ENCODE assay signal across 11 cellular contexts in the genomic region with DNA sequence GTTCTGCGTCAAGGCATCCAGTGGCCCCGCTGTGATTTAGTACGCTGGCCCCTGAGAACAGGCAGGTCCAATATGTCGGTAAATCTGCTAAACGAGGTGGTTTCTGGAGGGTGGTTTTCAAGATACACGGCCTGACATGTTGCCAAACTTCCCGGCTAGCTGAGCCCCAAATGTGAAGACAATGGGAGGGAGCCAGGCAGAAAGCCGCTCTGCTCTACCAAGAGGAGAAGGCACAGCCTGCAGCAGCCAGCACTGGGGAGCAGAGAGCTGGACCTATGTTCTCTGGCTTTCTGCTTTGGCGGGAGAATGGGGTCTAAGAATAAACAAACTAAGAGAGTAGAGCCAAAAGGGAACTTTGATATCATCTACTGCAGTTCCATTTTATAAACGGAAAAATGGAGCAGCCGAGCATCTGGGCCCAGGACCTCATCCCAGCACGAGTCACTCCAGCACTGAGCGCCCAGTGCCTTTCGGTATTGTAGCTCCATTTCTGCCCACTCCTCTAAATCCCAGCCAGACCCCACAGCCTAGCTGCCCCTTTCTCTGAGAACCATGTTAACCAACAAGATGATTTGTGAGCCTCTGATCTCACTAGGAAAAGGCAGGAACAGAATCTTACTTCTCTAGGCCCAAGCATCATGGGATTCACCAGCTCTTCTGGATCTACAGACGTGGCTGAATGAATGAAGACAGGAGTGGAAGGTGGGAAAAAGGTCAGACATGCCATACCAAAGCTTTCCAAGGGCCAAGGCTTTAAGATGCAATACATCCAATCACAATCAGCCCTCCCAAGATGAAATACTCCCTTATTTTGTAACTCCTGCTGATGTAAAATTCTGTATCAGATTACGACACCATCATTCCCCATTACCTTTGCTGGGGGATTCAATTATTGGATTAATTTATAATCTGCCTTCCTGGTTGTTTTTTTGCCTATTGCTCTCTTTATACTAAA.
DNase-seq lines count a peak whose midpoint lies in the region; FAIRE-seq and TF ChIP-seq lines count a peak whose summit lies in the region.
"Had no signal": no experiment of that assay in that cellular context is flagged by ENCODE, and none has a peak within 500 bp of the region (broad histone marks: within the 10 kb centered on the region; RNA-seq: fewer than 3 reads in every experiment).

No MANE protein-coding gene starts in this region.

- peaks cover 0 to 4% of the 10 kb centered on the region in 2 experiments; a peak in 1 of 3 replicates for H3K36me3 ChIP-seq in HEK293 (ENCODE audit: control insufficient read depth in 2 of 2, insufficient read depth in 1 of 2, low read length in 2 of 2)
- H3K36me3 ChIP-seq in skeletal muscle tissue (ENCODE audit: control insufficient read depth in 3 of 3, insufficient read depth in 3 of 3, low read length in 3 of 3) = no peaks in the 10 kb centered on the region
- H3K36me3 ChIP-seq in small intestine (ENCODE audit: control insufficient read depth in 2 of 2, insufficient read depth in 2 of 2, low read length in 2 of 2) = no peaks in the 10 kb centered on the region

- DNase-seq in coronary artery (ENCODE audit: low spot score) = no peak
- peak; percentile 40 for DNase-seq in iris pigment epithelial cell (ENCODE audit: low read depth)
- no peak for DNase-seq in COR-L47 (lab: John Stamatoyannopoulos, UW)
- DNase-seq in DMS153 (lab: John Stamatoyannopoulos, UW) = no peak
- DNase-seq in GM19238 (ENCODE audit: insufficient read length, low spot score) = no peak
- DNase-seq in small intestine = no peak
- DNase-seq: activated effector memory CD4-positive, alpha-beta T cell treated with anti-CD3 and anti-CD28 coated beads, Interleukin-2, amount 50 U/mL, for 16 hours; stimulated activated CD4-positive, alpha-beta T cell treated with anti-CD3 and anti-CD28 coated beads, Interleukin-12 subunit alpha, Interleukin-12 subunit beta, amount 100 ng/mL, for 4 hours had no signal

- 65 to 84% (median 80%) methylated on average over 16 of the region's 16 CpGs for WGBS in small intestine, 3 donors

- CTCF ChIA-PET in HEK293 (lab: Yijun Ruan, JAX) = interaction anchor here (0.7 to 0.9 kb wide), 2 partner anchors 12 to 13 kb away, joined by 3 to 4 read pairs; no protein-coding TSS in a partner anchor

- H3K4me1 ChIP-seq in HEK293 (ENCODE audit: control insufficient read depth, insufficient read depth, low read length) (peaks cover 19% of the 10 kb centered on the region), skeletal muscle tissue (ENCODE audit: control insufficient read depth in 3 of 3, insufficient read depth in 3 of 3, low read length in 3 of 3) (peaks cover 65 to 94% (median 80%) of the 10 kb centered on the region in 3 donors), small intestine (ENCODE audit: control insufficient read depth in 2 of 2, insufficient read depth in 1 of 2, low read depth in 1 of 2, low read length in 1 of 2) (peaks cover 0 to 22% of the 10 kb centered on the region in 2 donors)

- H3K9me3 ChIP-seq in HEK293 (ENCODE audit: control insufficient read depth, insufficient read depth, low read depth, low read length) (no peaks in the 10 kb centered on the region), skeletal muscle tissue (ENCODE audit: control insufficient read depth in 3 of 3, low read length in 3 of 3) (no peaks in the 10 kb centered on the region), small intestine (ENCODE audit: control insufficient read depth, low read depth) (no peaks in the 10 kb centered on the region)

- H3K27me3 ChIP-seq in skeletal muscle tissue (ENCODE audit: control insufficient read depth in 3 of 3, insufficient read depth in 3 of 3, low read length in 3 of 3) = no peaks in the 10 kb centered on the region
- H3K27me3 ChIP-seq in small intestine (ENCODE audit: control insufficient read depth in 2 of 2, insufficient read depth in 2 of 2, low read length in 2 of 2) = no peaks in the 10 kb centered on the region

- H3K4me3 ChIP-seq in HEK293 (ENCODE audit: low read depth, low read length) (no peak overlapping the region), coronary artery (peak overlapping the region; percentile 23), skeletal muscle tissue (ENCODE audit: low read length in 3 of 3) (peak overlapping the region in 2 of 3 donors; percentile 17 to 36), small intestine (ENCODE audit: low read depth in 1 of 2, low read length in 2 of 2) (no peak overlapping the region)
- H3K4me3 ChIP-seq: lung had no signal

- peak overlapping the region in 2 of 3 donors; percentile 60 to 62 for H3K9ac ChIP-seq in skeletal muscle tissue (ENCODE audit: low read depth in 1 of 3, low read length in 3 of 3)

- POLR2A ChIA-PET in HEK293 (lab: Yijun Ruan, JAX) = interaction anchor here (0.8 kb wide), 1 partner anchor 11 kb away, joined by 3 read pairs; no protein-coding TSS in a partner anchor

- TF ChIP-seq CTCF in HEK293 (tag by site-specific recombination; IDR thresholded peaks at IDR 0.05) (no peak), coronary artery (IDR thresholded peaks at IDR 0.05) (no peak)

- H3K27ac ChIP-seq in HEK293 (ENCODE audit: extremely low read depth, low read depth, low read length) = no peak overlapping the region
- peak overlapping the region; percentile 40 to 70 for H3K27ac ChIP-seq in coronary artery
- H3K27ac ChIP-seq in skeletal muscle tissue (ENCODE audit: low read depth, low read length) = peak overlapping the region; percentile 75
- peak overlapping the region in 1 of 2 donors; percentile 51 for H3K27ac ChIP-seq in small intestine (ENCODE audit: low read depth in 1 of 2, low read length in 1 of 2)

- FAIRE-seq in small intestine (lab: Jason Lieb, UNC) = no peak

TF ChIP-seq in HEK293, 187 proteins besides CTCF, POLR2A, EP300 and RAD21:
- TF ChIP-seq WT1 (tag by site-specific recombination; IDR thresholded peaks at IDR 0.05) = peak; percentile 86
- TF ChIP-seq ZNF423 (tag by site-specific recombination; IDR thresholded peaks at IDR 0.05) = no peak
- no peak for TF ChIP-seq KLF9 (tag by site-specific recombination; IDR thresholded peaks at IDR 0.05; ENCODE audit: low read depth)
- 0 out of 2 replicates have a peak, but pooled peaks have one; percentile 9 for TF ChIP-seq TCF7L2 (IDR thresholded peaks at IDR 0.05; ENCODE audit: borderline replicate concordance, low read depth, low read length)

Comparison
In these comparisons a context has a peak if more than half of its experiments do, and no peak if none do; other contexts are left out.
1. H3K4me3 ChIP-seq: peak in coronary artery (single experiment) and skeletal muscle tissue (2 of 3); none in HEK293 (single experiment) and small intestine (0 of 2).